32 cellular contexts compared by ENCODE assay signal in the genomic region with DNA sequence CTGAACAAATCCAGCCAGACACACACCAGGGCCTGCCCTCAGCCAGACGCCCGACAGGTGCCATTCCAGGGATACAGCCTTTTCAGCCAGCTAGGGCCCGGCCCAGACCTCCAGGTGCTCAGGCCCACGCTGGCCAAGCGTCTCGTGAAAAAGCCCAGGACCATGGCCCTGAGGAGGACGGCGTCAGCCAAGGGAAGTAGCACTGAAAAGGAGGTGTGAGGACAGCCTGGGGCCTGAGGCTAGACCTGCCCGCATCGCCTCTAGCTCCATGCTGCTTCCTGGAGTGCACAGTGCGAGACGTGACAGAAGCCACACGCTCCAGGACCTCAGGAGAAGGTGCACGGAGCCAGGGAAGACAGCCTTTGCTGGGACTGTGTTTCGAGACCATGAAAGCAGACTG.
"Had no signal": no experiment of that assay in that cellular context is flagged by ENCODE, and none has a peak within 500 bp of the region (broad histone marks: within the 10 kb centered on the region; RNA-seq: fewer than 3 reads in every experiment).

No MANE protein-coding gene starts in this region.

- H3K4me2 ChIP-seq: neural progenitor cell had no signal

- ATAC-seq: heart left ventricle; left colon; natural killer cell; pancreas; right cardiac atrium; stimulated activated memory B cell treated with anti-CD40 and anti-IgM and Interleukin-4, amounts not matched to agents 10 μg/mL and 1 μg/mL and 100 μg/mL, for 72 hours; stimulated activated naive CD8-positive, alpha-beta T cell treated with anti-CD3 and anti-CD28 coated beads, Interleukin-15, amount 100 ng/mL, for 72 hours had no signal

- H3K9ac ChIP-seq: neural progenitor cell had no signal

- H3K4me3 ChIP-seq: heart left ventricle, lower lobe of right lung, neural progenitor cell, pancreas, prostate gland, sigmoid colon, tibial nerve, upper lobe of left lung, vagina had no signal

- H3K9me3 Mint-ChIP-seq: immature natural killer cell; mesothelial cell of epicardium; naive B cell; natural killer cell; neural progenitor cell; stimulated activated memory B cell treated with anti-CD40 and anti-IgM and Interleukin-4, amounts not matched to agents 10 μg/mL and 1 μg/mL and 100 μg/mL, for 72 hours; stimulated activated naive CD8-positive, alpha-beta T cell treated with anti-CD3 and anti-CD28 coated beads, Interleukin-15, amount 100 ng/mL, for 72 hours had no signal

- H3K4me3 Mint-ChIP-seq: immature natural killer cell; mesothelial cell of epicardium; naive B cell; natural killer cell; nephron progenitor cell; neural progenitor cell; stimulated activated memory B cell treated with anti-CD40 and anti-IgM and Interleukin-4, amounts not matched to agents 10 μg/mL and 1 μg/mL and 100 μg/mL, for 72 hours; stimulated activated naive CD8-positive, alpha-beta T cell treated with anti-CD3 and anti-CD28 coated beads, Interleukin-15, amount 100 ng/mL, for 72 hours had no signal

- FAIRE-seq: islet of Langerhans, kidney, pancreas, small intestine had no signal

- DNase-seq: heart left ventricle; hypothalamus; immature natural killer cell; kidney; left colon; lower lobe of right lung; mammary epithelial cell; mesenchymal stem cell; naive B cell; natural killer cell; nephron progenitor cell; pancreas; posterior cingulate gyrus; retina; sigmoid colon; small intestine; stimulated activated CD4-positive, alpha-beta T cell treated with anti-CD3 and anti-CD28 coated beads, Interleukin-1b, Interleukin-23, amount 100 ng/mL, for 48 hours; stimulated activated CD4-positive, alpha-beta T cell treated with anti-CD3 and anti-CD28 coated beads, Interleukin-2, amount 100 ng/mL, for 48 hours; stimulated activated CD4-positive, alpha-beta T cell treated with anti-CD3 and anti-CD28 coated beads, Interleukin-4, amount 100 ng/mL, for 4 hours; stimulated activated CD8-positive, alpha-beta memory T cell treated with anti-CD3 and anti-CD28 coated beads, Interleukin-4, amount 100 ng/mL, for 48 hours; stimulated activated naive CD4-positive, alpha-beta T cell treated with Interleukin-2 at 50 U/mL for 16 hours; stimulated activated naive CD8-positive, alpha-beta T cell treated with anti-CD3 and anti-CD28 coated beads, Interleukin-15, amount 100 ng/mL, for 72 hours; substantia nigra; upper lobe of left lung had no signal

- H3K27ac Mint-ChIP-seq: immature natural killer cell; mesothelial cell of epicardium; naive B cell; natural killer cell; nephron progenitor cell; neural progenitor cell; stimulated activated memory B cell treated with anti-CD40 and anti-IgM and Interleukin-4, amounts not matched to agents 10 μg/mL and 1 μg/mL and 100 μg/mL, for 72 hours; stimulated activated naive CD8-positive, alpha-beta T cell treated with anti-CD3 and anti-CD28 coated beads, Interleukin-15, amount 100 ng/mL, for 72 hours had no signal

- H3K4me1 Mint-ChIP-seq: immature natural killer cell; mesothelial cell of epicardium; naive B cell; natural killer cell; nephron progenitor cell; neural progenitor cell; stimulated activated memory B cell treated with anti-CD40 and anti-IgM and Interleukin-4, amounts not matched to agents 10 μg/mL and 1 μg/mL and 100 μg/mL, for 72 hours; stimulated activated naive CD8-positive, alpha-beta T cell treated with anti-CD3 and anti-CD28 coated beads, Interleukin-15, amount 100 ng/mL, for 72 hours had no signal

- H3K36me3 ChIP-seq: neural progenitor cell had no signal

- H3K27ac ChIP-seq: heart left ventricle, lower lobe of right lung, neural progenitor cell, pancreas, prostate gland, sigmoid colon, tibial nerve, upper lobe of left lung, vagina had no signal

- H2AFZ ChIP-seq: neural progenitor cell had no signal

- H3K4me1 ChIP-seq: lower lobe of right lung, neural progenitor cell, pancreas, prostate gland, sigmoid colon, tibial nerve, upper lobe of left lung, vagina had no signal

- H3K36me3 Mint-ChIP-seq: natural killer cell had no signal

- H3K27me3 ChIP-seq: heart left ventricle, neural progenitor cell, pancreas, sigmoid colon, tibial nerve, upper lobe of left lung, vagina had no signal

- H3K9me3 ChIP-seq: heart left ventricle, lower lobe of right lung, pancreas, prostate gland, sigmoid colon, tibial nerve, upper lobe of left lung, vagina had no signal

- H3K27me3 Mint-ChIP-seq: naive B cell; stimulated activated memory B cell treated with anti-CD40 and anti-IgM and Interleukin-4, amounts not matched to agents 10 μg/mL and 1 μg/mL and 100 μg/mL, for 72 hours; stimulated activated naive CD8-positive, alpha-beta T cell treated with anti-CD3 and anti-CD28 coated beads, Interleukin-15, amount 100 ng/mL, for 72 hours had no signal
